In genomic region chr1:15020943-15021745, GRCh38 we compare ENCODE assay signal across 1 cellular context.
TF ChIP-seq lines count a peak whose summit lies in the region.

No MANE protein-coding gene starts in this region.

TF ChIP-seq in K562, 482 proteins besides CTCF, POLR2A, EP300 and RAD21:
- no peak for TF ChIP-seq SMARCB1 (IDR thresholded peaks at IDR 0.05; ENCODE audit: insufficient read length, low read depth)
- TF ChIP-seq E2F6 (IDR thresholded peaks at IDR 0.05; ENCODE audit: borderline replicate concordance in 1 of 2, extremely low read depth in 1 of 2, insufficient read depth in 1 of 2, insufficient read length in 1 of 2, low read depth in 1 of 2, low read length in 1 of 2, poor library complexity in 1 of 2, severe bottlenecking in 1 of 2): no peak
- TF ChIP-seq ZFP36 (IDR thresholded peaks at IDR 0.05; ENCODE audit: low read depth, low read length, partially characterized antibody): peak; percentile 81
- TF ChIP-seq, protein P1, sequence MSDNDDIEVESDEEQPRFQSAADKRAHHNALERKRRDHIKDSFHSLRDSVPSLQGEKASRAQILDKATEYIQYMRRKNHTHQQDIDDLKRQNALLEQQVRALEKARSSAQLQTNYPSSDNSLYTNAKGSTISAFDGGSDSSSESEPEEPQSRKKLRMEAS (CRISPR knock-in tag; IDR thresholded peaks at IDR 0.05): no peak
- TF ChIP-seq PHTF2 (CRISPR knock-in tag; IDR thresholded peaks at IDR 0.05): no peak
- TF ChIP-seq MCM2 (IDR thresholded peaks at IDR 0.05; ENCODE audit: low read depth): no peak
- 0 out of 2 replicates have a peak, but pooled peaks have one; percentile 16 for TF ChIP-seq TCF3 (CRISPR knock-in tag; IDR thresholded peaks at IDR 0.05)
- TF ChIP-seq PURB (CRISPR knock-in tag; IDR thresholded peaks at IDR 0.05; ENCODE audit: low read depth): no peak
- no peak for TF ChIP-seq ZNF785 (CRISPR knock-in tag; IDR thresholded peaks at IDR 0.05)
- TF ChIP-seq ZNF140 (CRISPR knock-in tag; IDR thresholded peaks at IDR 0.05): no peak
- peak; percentile 56 for TF ChIP-seq EGR1 (conservative IDR thresholded peaks at IDR 0.05)
- TF ChIP-seq EWSR1 (IDR thresholded peaks at IDR 0.05; ENCODE audit: borderline replicate concordance, low read depth, partially characterized antibody): no peak
- peak in 1 of 2 experiments; percentile 45; a peak in 1 of 4 replicates for TF ChIP-seq KDM1A (IDR thresholded peaks at IDR 0.05)
- TF ChIP-seq BCOR (IDR thresholded peaks at IDR 0.05): peak; percentile 70
- no peak for TF ChIP-seq HIVEP1 (CRISPR knock-in tag; IDR thresholded peaks at IDR 0.05)
- TF ChIP-seq TCF7 (IDR thresholded peaks at IDR 0.05; ENCODE audit: borderline replicate concordance): no peak
TF ChIP-seq in K562: peak in this region for 5.
